Comparison of ENCODE assay signal across 1 cellular context in the genomic region with DNA sequence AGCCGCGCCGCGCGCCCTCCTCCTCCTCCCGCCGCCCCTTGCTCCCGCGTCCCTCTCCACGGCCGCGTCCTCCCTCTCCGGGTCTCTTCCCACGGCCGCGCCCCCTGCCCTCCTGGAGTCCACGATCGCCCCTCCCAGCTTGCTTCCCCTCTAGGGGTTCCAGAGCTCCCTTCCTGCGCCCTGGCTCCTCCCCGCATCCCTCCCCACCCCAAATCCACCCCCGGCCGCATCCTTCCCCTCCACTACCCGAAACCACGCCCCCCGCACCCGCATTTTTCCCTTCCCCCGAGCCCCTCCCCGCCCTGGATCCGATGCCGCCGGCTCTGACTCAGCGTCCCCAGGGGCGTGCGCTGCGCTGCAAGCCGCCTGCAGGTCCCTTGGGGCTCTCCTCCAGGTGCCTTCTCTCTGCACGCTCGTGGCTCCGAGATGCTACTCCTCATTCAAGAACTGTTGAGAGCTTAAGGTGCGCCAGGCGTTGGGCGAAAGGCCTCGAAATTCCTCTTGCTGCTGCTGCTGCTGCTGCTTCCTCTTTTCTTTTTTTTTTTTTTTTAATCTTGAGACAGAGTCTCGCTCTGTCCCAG.
TF ChIP-seq lines count a peak whose summit lies in the region.

No MANE protein-coding gene starts in this region.

TF ChIP-seq in HEK293, 187 proteins besides CTCF, POLR2A, EP300 and RAD21 (continued from another document and continues in another):
- TF ChIP-seq, protein P1, sequence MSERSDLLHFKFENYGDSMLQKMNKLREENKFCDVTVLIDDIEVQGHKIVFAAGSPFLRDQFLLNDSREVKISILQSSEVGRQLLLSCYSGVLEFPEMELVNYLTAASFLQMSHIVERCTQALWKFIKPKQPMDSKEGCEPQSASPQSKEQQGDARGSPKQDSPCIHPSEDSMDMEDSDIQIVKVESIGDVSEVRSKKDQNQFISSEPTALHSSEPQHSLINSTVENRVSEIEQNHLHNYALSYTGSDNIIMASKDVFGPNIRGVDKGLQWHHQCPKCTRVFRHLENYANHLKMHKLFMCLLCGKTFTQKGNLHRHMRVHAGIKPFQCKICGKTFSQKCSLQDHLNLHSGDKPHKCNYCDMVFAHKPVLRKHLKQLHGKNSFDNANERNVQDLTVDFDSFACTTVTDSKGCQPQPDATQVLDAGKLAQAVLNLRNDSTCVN (tag by site-specific recombination; optimal IDR thresholded peaks at IDR 0.05): peak; percentile 75
- TF ChIP-seq ZNF843 (tag by site-specific recombination; IDR thresholded peaks at IDR 0.05) (no peak), ZBTB1 (tag by site-specific recombination; IDR thresholded peaks at IDR 0.05) (peak; percentile 17; the same call in 1 of the 2 replicates), TSHZ1 (tag by site-specific recombination; IDR thresholded peaks at IDR 0.05; ENCODE audit: borderline replicate concordance) (no peak), ZNF324 (tag by site-specific recombination; IDR thresholded peaks at IDR 0.05) (no peak), SP7 (tag by site-specific recombination; IDR thresholded peaks at IDR 0.05) (peak; percentile 39), KLF9 (tag by site-specific recombination; IDR thresholded peaks at IDR 0.05; ENCODE audit: low read depth) (peak; percentile 72; the same call in 1 of the 2 replicates), ZNF624 (tag by site-specific recombination; IDR thresholded peaks at IDR 0.05) (no peak), SP2 (tag by site-specific recombination; IDR thresholded peaks at IDR 0.05) (peak; percentile 29; the same call in 1 of the 2 replicates), GLIS2 (tag by site-specific recombination; IDR thresholded peaks at IDR 0.05) (peak; percentile 70), ZBTB49 (tag by site-specific recombination; IDR thresholded peaks at IDR 0.05; ENCODE audit: low read depth) (no peak), ZNF23 (tag by site-specific recombination; IDR thresholded peaks at IDR 0.05; ENCODE audit: borderline replicate concordance) (no peak), SP3 (tag by site-specific recombination; IDR thresholded peaks at IDR 0.05) (peak; percentile 65), ZNF366 (tag by site-specific recombination; conservative IDR thresholded peaks at IDR 0.05) (0 out of 2 replicates have a peak, but pooled peaks have one; percentile 20), KLF1 (tag by site-specific recombination; IDR thresholded peaks at IDR 0.05) (peak; percentile 64), EGR2 (tag by site-specific recombination; IDR thresholded peaks at IDR 0.05; ENCODE audit: low read depth) (peak; percentile 64), ZNF433 (tag by site-specific recombination; IDR thresholded peaks at IDR 0.05; ENCODE audit: low read depth) (no peak), INSM2 (tag by site-specific recombination; IDR thresholded peaks at IDR 0.05) (no peak), ZNF791 (tag by site-specific recombination; IDR thresholded peaks at IDR 0.05) (no peak), ZNF785 (tag by site-specific recombination; IDR thresholded peaks at IDR 0.05) (no peak), PRDM1 (tag by site-specific recombination; IDR thresholded peaks at IDR 0.05) (no peak), ZFP3 (tag by site-specific recombination; IDR thresholded peaks at IDR 0.05; ENCODE audit: low read depth) (no peak), ZXDB (tag by site-specific recombination; IDR thresholded peaks at IDR 0.05) (0 out of 2 replicates have a peak, but pooled peaks have one; percentile 38), ZNF529 (tag by site-specific recombination; IDR thresholded peaks at IDR 0.05; ENCODE audit: insufficient replicate concordance) (no peak), ZNF214 (tag by site-specific recombination; IDR thresholded peaks at IDR 0.05; ENCODE audit: borderline replicate concordance) (no peak), ZBTB44 (tag by site-specific recombination; IDR thresholded peaks at IDR 0.05) (peak; percentile 55; the same call in 1 of the 2 replicates), KLF8 (tag by site-specific recombination; IDR thresholded peaks at IDR 0.05) (peak; percentile 49; the same call in 1 of the 2 replicates), ZNF521 (tag by site-specific recombination; IDR thresholded peaks at IDR 0.05) (no peak), ZBTB48 (tag by site-specific recombination; IDR thresholded peaks at IDR 0.05) (peak; percentile 73), ZBTB17 (tag by site-specific recombination; IDR thresholded peaks at IDR 0.05) (peak; percentile 52; the same call in 1 of the 2 replicates), GLIS1 (tag by site-specific recombination; IDR thresholded peaks at IDR 0.05) (peak; percentile 83), ZNF623 (tag by site-specific recombination; IDR thresholded peaks at IDR 0.05) (no peak)
- TF ChIP-seq, protein P2, sequence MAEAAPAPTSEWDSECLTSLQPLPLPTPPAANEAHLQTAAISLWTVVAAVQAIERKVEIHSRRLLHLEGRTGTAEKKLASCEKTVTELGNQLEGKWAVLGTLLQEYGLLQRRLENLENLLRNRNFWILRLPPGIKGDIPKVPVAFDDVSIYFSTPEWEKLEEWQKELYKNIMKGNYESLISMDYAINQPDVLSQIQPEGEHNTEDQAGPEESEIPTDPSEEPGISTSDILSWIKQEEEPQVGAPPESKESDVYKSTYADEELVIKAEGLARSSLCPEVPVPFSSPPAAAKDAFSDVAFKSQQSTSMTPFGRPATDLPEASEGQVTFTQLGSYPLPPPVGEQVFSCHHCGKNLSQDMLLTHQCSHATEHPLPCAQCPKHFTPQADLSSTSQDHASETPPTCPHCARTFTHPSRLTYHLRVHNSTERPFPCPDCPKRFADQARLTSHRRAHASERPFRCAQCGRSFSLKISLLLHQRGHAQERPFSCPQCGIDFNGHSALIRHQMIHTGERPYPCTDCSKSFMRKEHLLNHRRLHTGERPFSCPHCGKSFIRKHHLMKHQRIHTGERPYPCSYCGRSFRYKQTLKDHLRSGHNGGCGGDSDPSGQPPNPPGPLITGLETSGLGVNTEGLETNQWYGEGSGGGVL (tag by site-specific recombination; IDR thresholded peaks at IDR 0.05): peak; percentile 91
- TF ChIP-seq, protein P3, sequence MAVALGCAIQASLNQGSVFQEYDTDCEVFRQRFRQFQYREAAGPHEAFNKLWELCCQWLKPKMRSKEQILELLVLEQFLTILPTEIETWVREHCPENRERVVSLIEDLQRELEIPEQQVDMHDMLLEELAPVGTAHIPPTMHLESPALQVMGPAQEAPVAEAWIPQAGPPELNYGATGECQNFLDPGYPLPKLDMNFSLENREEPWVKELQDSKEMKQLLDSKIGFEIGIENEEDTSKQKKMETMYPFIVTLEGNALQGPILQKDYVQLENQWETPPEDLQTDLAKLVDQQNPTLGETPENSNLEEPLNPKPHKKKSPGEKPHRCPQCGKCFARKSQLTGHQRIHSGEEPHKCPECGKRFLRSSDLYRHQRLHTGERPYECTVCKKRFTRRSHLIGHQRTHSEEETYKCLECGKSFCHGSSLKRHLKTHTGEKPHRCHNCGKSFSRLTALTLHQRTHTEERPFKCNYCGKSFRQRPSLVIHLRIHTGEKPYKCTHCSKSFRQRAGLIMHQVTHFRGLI (tag by site-specific recombination; IDR thresholded peaks at IDR 0.05): no peak
- TF ChIP-seq, protein P4, sequence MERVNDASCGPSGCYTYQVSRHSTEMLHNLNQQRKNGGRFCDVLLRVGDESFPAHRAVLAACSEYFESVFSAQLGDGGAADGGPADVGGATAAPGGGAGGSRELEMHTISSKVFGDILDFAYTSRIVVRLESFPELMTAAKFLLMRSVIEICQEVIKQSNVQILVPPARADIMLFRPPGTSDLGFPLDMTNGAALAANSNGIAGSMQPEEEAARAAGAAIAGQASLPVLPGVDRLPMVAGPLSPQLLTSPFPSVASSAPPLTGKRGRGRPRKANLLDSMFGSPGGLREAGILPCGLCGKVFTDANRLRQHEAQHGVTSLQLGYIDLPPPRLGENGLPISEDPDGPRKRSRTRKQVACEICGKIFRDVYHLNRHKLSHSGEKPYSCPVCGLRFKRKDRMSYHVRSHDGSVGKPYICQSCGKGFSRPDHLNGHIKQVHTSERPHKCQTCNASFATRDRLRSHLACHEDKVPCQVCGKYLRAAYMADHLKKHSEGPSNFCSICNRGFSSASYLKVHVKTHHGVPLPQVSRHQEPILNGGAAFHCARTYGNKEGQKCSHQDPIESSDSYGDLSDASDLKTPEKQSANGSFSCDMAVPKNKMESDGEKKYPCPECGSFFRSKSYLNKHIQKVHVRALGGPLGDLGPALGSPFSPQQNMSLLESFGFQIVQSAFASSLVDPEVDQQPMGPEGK (tag by site-specific recombination; IDR thresholded peaks at IDR 0.05): peak; percentile 90
- TF ChIP-seq, protein P5, sequence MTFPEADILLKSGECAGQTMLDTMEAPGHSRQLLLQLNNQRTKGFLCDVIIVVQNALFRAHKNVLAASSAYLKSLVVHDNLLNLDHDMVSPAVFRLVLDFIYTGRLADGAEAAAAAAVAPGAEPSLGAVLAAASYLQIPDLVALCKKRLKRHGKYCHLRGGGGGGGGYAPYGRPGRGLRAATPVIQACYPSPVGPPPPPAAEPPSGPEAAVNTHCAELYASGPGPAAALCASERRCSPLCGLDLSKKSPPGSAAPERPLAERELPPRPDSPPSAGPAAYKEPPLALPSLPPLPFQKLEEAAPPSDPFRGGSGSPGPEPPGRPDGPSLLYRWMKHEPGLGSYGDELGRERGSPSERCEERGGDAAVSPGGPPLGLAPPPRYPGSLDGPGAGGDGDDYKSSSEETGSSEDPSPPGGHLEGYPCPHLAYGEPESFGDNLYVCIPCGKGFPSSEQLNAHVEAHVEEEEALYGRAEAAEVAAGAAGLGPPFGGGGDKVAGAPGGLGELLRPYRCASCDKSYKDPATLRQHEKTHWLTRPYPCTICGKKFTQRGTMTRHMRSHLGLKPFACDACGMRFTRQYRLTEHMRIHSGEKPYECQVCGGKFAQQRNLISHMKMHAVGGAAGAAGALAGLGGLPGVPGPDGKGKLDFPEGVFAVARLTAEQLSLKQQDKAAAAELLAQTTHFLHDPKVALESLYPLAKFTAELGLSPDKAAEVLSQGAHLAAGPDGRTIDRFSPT (tag by site-specific recombination; IDR thresholded peaks at IDR 0.05): peak; percentile 22; the same call in 1 of the 2 replicates
- TF ChIP-seq, protein P6, sequence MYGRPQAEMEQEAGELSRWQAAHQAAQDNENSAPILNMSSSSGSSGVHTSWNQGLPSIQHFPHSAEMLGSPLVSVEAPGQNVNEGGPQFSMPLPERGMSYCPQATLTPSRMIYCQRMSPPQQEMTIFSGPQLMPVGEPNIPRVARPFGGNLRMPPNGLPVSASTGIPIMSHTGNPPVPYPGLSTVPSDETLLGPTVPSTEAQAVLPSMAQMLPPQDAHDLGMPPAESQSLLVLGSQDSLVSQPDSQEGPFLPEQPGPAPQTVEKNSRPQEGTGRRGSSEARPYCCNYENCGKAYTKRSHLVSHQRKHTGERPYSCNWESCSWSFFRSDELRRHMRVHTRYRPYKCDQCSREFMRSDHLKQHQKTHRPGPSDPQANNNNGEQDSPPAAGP (tag by site-specific recombination; IDR thresholded peaks at IDR 0.05): peak; percentile 58
